In genomic region chr14:24212924-24213865, GRCh38 we compare ENCODE assay signal across 8 cellular contexts. TPM values are rescaled to one million over a fixed set of nuclear protein-coding genes. Genes with fewer than 3 reads are reported as not detected.
DNase-seq lines count a peak whose midpoint lies in the region; ATAC-seq and TF ChIP-seq lines count a peak whose summit lies in the region.

Gene CHMP4A (minus strand): TSS chr14:24213488. CDS start chr14:24213439, 49 bp downstream.

- no peaks in the 10 kb centered on the region for H3K9me3 Mint-ChIP-seq in activated T-cell treated with anti-CD3 and anti-CD28 coated beads, Interleukin-2, amount 50 U/mL, for 24 hours

- no peaks in the 10 kb centered on the region for H3K27me3 Mint-ChIP-seq in activated T-cell treated with anti-CD3 and anti-CD28 coated beads, Interleukin-2, amount 50 U/mL, for 24 hours

- peaks cover 6 to 12% of the 10 kb centered on the region in 2 donors for H3K4me1 ChIP-seq in mucosa of rectum (ENCODE audit: control insufficient read depth in 2 of 2, insufficient read depth in 2 of 2, low read length in 2 of 2)

- no peaks in the 10 kb centered on the region for H3K27me3 ChIP-seq in mucosa of rectum (ENCODE audit: control insufficient read depth in 2 of 2, insufficient read depth in 2 of 2, low read length in 2 of 2)

- peaks cover 88% of the 10 kb centered on the region for H3K36me3 Mint-ChIP-seq in activated T-cell treated with anti-CD3 and anti-CD28 coated beads, Interleukin-2, amount 50 U/mL, for 24 hours (ENCODE audit: low read depth)

- DNase-seq in DMS153 treated with DMSO at 0.1 percent for 48 hours (lab: John Stamatoyannopoulos, UW; ENCODE audit: unreplicated experiment), result peak; percentile 67
- DNase-seq in KBM-7, result peak; percentile 98
- peak; percentile 93 for DNase-seq in activated T-cell treated with anti-CD3 and anti-CD28 coated beads, Interleukin-2, amount 50 U/mL, for 24 hours
- peak; percentile 97 to 98 for DNase-seq in erythroblast (lab: John Stamatoyannopoulos, UW)
- DNase-seq in stimulated activated CD8-positive, alpha-beta memory T cell treated with anti-CD3 and anti-CD28 coated beads, Interleukin-4, amount 100 ng/mL, for 48 hours, result peak; percentile 97

- ATAC-seq in GM21717 (IDR thresholded peaks at IDR 0.05; ENCODE audit: unreplicated experiment), result peak; percentile 82

- peak within 1 kb of the TSS; percentile 82 to 91 for H3K4me3 ChIP-seq in mucosa of rectum (ENCODE audit: low read length in 2 of 2)

- peak within 1 kb of the TSS; percentile 95 to 98 for H3K9ac ChIP-seq in mucosa of rectum (ENCODE audit: low read depth in 1 of 2, low read length in 2 of 2)

- H3K9me3 ChIP-seq in mucosa of rectum (ENCODE audit: control insufficient read depth in 2 of 2, low read length in 2 of 2), result no peaks in the 10 kb centered on the region

- H3K27ac Mint-ChIP-seq in activated T-cell treated with anti-CD3 and anti-CD28 coated beads, Interleukin-2, amount 50 U/mL, for 24 hours, result peak within 1 kb of the TSS; percentile 97

- H3K4me1 Mint-ChIP-seq in activated T-cell treated with anti-CD3 and anti-CD28 coated beads, Interleukin-2, amount 50 U/mL, for 24 hours (ENCODE audit: low read depth), result peaks cover 68% of the 10 kb centered on the region

- in situ Hi-C loops in KBM-7 (cut with MboI; ENCODE audit: low pct_unique_long_range_greater_than_20kb, low sequenced_read_pairs), result no loop called here

- H3K27ac ChIP-seq in mucosa of rectum (ENCODE audit: low read depth in 2 of 2, low read length in 2 of 2), result peak within 1 kb of the TSS; percentile 99

- TF ChIP-seq POLR2A in erythroblast (IDR thresholded peaks at IDR 0.05; ENCODE audit: low read length), result peak; percentile 99

- H3K4me3 Mint-ChIP-seq in activated T-cell treated with anti-CD3 and anti-CD28 coated beads, Interleukin-2, amount 50 U/mL, for 24 hours, result peak within 1 kb of the TSS; percentile 94

- H3K36me3 ChIP-seq in mucosa of rectum (ENCODE audit: control insufficient read depth in 2 of 2, insufficient read depth in 2 of 2, low read length in 2 of 2), result peaks cover 30 to 34% of the 10 kb centered on the region in 2 donors

TF ChIP-seq in PFSK-1, 5 proteins besides CTCF, POLR2A, EP300 and RAD21:
- TF ChIP-seq REST (IDR thresholded peaks at IDR 0.05; ENCODE audit: insufficient read depth in 1 of 2, low read depth in 2 of 2, low read length in 2 of 2) (no peak), SIN3A (IDR thresholded peaks at IDR 0.05; ENCODE audit: borderline replicate concordance, insufficient read depth, low read length) (no peak), POLR2AphosphoS5 (IDR thresholded peaks at IDR 0.05; ENCODE audit: low read depth, low read length) (peak; percentile 67; the same call in 1 of the 2 replicates), TAF1 (IDR thresholded peaks at IDR 0.05; ENCODE audit: borderline replicate concordance, insufficient read depth, low read length) (no peak), FOXP2 (optimal IDR thresholded peaks at IDR 0.05; ENCODE audit: borderline replicate concordance, extremely low read depth, extremely low read length, insufficient read depth) (peak; percentile 63)

RNA-seq across cellular contexts. Expression of gene CHMP4A, which starts in this region (rescaled TPM):
- polyA plus RNA-seq in PFSK-1 (2012; ENCODE audit: insufficient read length, low read depth), result 50.4 TPM

Comparison
In these comparisons a context has a peak if more than half of its experiments do, and no peak if none do; other contexts are left out.
1. Peak in every context shown above with its lines: DNase-seq, ATAC-seq, H3K4me3 ChIP-seq and H3K27ac ChIP-seq.